Comparison of ENCODE assay signal across 20 cellular contexts in genomic region chr15:38600241-38600640, GRCh38. TPM values are rescaled to one million over a fixed set of nuclear protein-coding genes. Genes with fewer than 3 reads are reported as not detected.
A peak's percentile ranks its signal among the peaks of the same experiment; 100 is the strongest.
DNase-seq lines count a peak whose midpoint lies in the region; TF ChIP-seq lines count a peak whose summit lies in the region.
"Had no signal": no experiment of that assay in that cellular context is flagged by ENCODE, and none has a peak within 500 bp of the region (broad histone marks: within the 10 kb centered on the region; RNA-seq: fewer than 3 reads in every experiment).

No MANE protein-coding gene starts in this region.

- H3K36me3 ChIP-seq in ovary: no peaks in the 10 kb centered on the region
- H3K36me3 ChIP-seq in spleen: no peaks in the 10 kb centered on the region
- H3K36me3 ChIP-seq: SJCRH30 had no signal

- no peaks in the 10 kb centered on the region for H3K4me1 ChIP-seq in ovary (ENCODE audit: insufficient read depth)
- H3K4me1 ChIP-seq in spleen: no peaks in the 10 kb centered on the region
- H3K4me1 ChIP-seq: SJCRH30 had no signal

- no peaks in the 10 kb centered on the region for H3K9me3 ChIP-seq in ovary
- H3K9me3 ChIP-seq in spleen: no peaks in the 10 kb centered on the region
- H3K9me3 ChIP-seq: SJCRH30 had no signal

- no peak for TF ChIP-seq CTCF in ovary (IDR thresholded peaks at IDR 0.05)
- TF ChIP-seq CTCF in spleen (IDR thresholded peaks at IDR 0.05 in 8 of 11, conservative IDR thresholded peaks at IDR 0.05 in 3 of 11): no peak

- H3K27ac ChIP-seq in ovary (no peak overlapping the region), spleen (no peak overlapping the region)
- H3K27ac ChIP-seq: GM23248, PC-9, SJCRH30 had no signal

- H3K27me3 ChIP-seq in ovary (no peaks in the 10 kb centered on the region), spleen (replicated peaks in 1 of 7) (no peaks in the 10 kb centered on the region)

- intact Hi-C loops in ovary (cut with DNase I) (no loop called here), spleen (cut with DNase I; ENCODE audit: low total_unique reads) (no loop called here)

- DNase-seq in Ammon's horn (ENCODE audit: low spot score) (peak; percentile 44), NCI-H1694 (lab: John Stamatoyannopoulos, UW) (peak; percentile 83), NCI-H524 treated with DMSO at 0.1 percent for 48 hours (lab: John Stamatoyannopoulos, UW) (peak; percentile 94), cerebellum (ENCODE audit: low spot score) (peak; percentile 86), NCI-H2227 treated with DMSO at 0.1 percent for 48 hours (lab: John Stamatoyannopoulos, UW) (no peak), ovary (no peak), spleen (no peak)
- DNase-seq: 8988T; ACHN; DMS53; GM23248; H7; Kasumi-1; NCI-H1105; NCI-H146; NCI-H2029 treated with DMSO at 0.1 percent for 48 hours; NCI-H526 treated with DMSO at 0.1 percent for 48 hours; NK-92 treated with Interleukin-12 subunit alpha and Interleukin-12 subunit beta, amount 100 ng/mL, for 24 hours; PC-9; SJCRH30 had no signal

- TF ChIP-seq POLR2A in ovary (IDR thresholded peaks at IDR 0.05) (no peak), spleen (IDR thresholded peaks at IDR 0.05) (no peak)

- TF ChIP-seq EP300 in ovary (IDR thresholded peaks at IDR 0.05): no peak

- no peak overlapping the region for H3K4me3 ChIP-seq in ovary
- no peak overlapping the region for H3K4me3 ChIP-seq in spleen
- H3K4me3 ChIP-seq: GM23248, PC-9, SJCRH30 had no signal

- 86 to 93% (median 90%) methylated on average over 2 of the region's 2 CpGs for WGBS in ovary, 3 donors
- WGBS in spleen, 5 donors: 91 to 100% (median 93%) methylated on average over 2 of the region's 2 CpGs

RNA-seq across cellular contexts. Expression of gene RASGRP1, which starts 35.6 kb away (rescaled TPM):
- total RNA-seq in cerebellum: 10.2 TPM
- total RNA-seq in ovary: 10 to 100 TPM in 1 of 7 donors, 1 to 10 TPM in 3, under 1 TPM in 3; 0.28 to 15.5 (median 1.0) TPM
- 1 to 10 TPM in 1 of 2 donors, under 1 TPM in 1; 0.13 to 1.1 TPM for polyA plus RNA-seq in ovary
- 10 to 100 TPM; 13.5 to 25.0 (median 19.2) TPM for total RNA-seq in spleen
- polyA plus RNA-seq in spleen: 1 to 10 TPM; 1.5 to 3.4 (median 2.1) TPM

Comparison
In these comparisons a context has a peak if more than half of its experiments do, and no peak if none do; other contexts are left out.
1. DNase-seq: peak in Ammon's horn (single experiment), NCI-H1694 (single experiment), NCI-H524 treated with DMSO at 0.1 percent for 48 hours (single experiment) and cerebellum (single experiment); none in NCI-H2227 treated with DMSO at 0.1 percent for 48 hours (single experiment), ovary (0 of 5) and spleen (single experiment).